11 cellular contexts compared by ENCODE assay signal in the genomic region with DNA sequence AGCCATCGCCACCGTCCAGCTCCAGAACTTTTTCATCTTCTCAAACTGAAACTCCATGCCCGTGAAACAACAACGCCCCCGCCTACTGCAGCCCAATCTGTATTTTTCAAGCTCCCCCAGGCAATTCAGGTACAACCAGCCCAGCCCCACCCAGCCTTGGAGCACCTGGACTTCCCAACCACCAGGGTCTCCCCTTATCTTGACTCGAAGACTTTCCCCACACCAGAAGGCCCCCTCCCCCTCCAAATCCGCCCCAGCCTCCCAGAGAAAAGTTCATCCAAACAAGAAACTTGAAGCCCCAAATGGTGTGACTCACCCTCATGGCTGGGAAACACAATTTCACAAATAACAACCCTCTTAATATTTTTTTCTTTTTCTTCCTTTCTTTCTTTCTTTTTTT. TPM values are rescaled to one million over a fixed set of nuclear protein-coding genes. Genes with fewer than 3 reads are reported as not detected.
A peak's percentile ranks its signal among the peaks of the same experiment; 100 is the strongest.
DNase-seq lines count a peak whose midpoint lies in the region; ATAC-seq and TF ChIP-seq lines count a peak whose summit lies in the region.
"Had no signal": no experiment of that assay in that cellular context is flagged by ENCODE, and none has a peak within 500 bp of the region (broad histone marks: within the 10 kb centered on the region; RNA-seq: fewer than 3 reads in every experiment).

No MANE protein-coding gene starts in this region.

- in situ Hi-C loops in transverse colon (cut with MboI; ENCODE audit: low pct_ligation_motif_present in 1 of 4, low pct_unique_long_range_greater_than_20kb in 1 of 4, low sequenced_read_pairs in 3 of 4), result no loop called here

- H3K27ac ChIP-seq in muscle layer of colon (ENCODE audit: low read depth, low read length) (peak overlapping the region; percentile 96), transverse colon (peak overlapping the region; percentile 85 to 97 (median 89))
- H3K27ac ChIP-seq: KMS-11 had no signal

- H3K9me3 ChIP-seq in muscle layer of colon (ENCODE audit: low read length) (no peaks in the 10 kb centered on the region), transverse colon (no peaks in the 10 kb centered on the region)
- H3K9me3 ChIP-seq: right lobe of liver had no signal

- H3K27me3 ChIP-seq in muscle layer of colon (ENCODE audit: control insufficient read depth in 1 of 2, insufficient read depth in 2 of 2, low read length in 2 of 2) (no peaks in the 10 kb centered on the region), transverse colon (no peaks in the 10 kb centered on the region)
- H3K27me3 ChIP-seq: right lobe of liver had no signal

- no peaks in the 10 kb centered on the region for H3K27me3 Mint-ChIP-seq in activated CD4-positive, alpha-beta T cell treated with anti-CD3 and anti-CD28 coated beads for 36 hours
- no peaks in the 10 kb centered on the region for H3K27me3 Mint-ChIP-seq in chondrocyte (ENCODE audit: low read depth)

- peak overlapping the region; percentile 64 for H3K27ac Mint-ChIP-seq in activated CD4-positive, alpha-beta T cell treated with anti-CD3 and anti-CD28 coated beads for 36 hours
- H3K27ac Mint-ChIP-seq in chondrocyte (ENCODE audit: unreplicated experiment), result peak overlapping the region; percentile 91

- no peak overlapping the region for H3K4me3 Mint-ChIP-seq in activated CD4-positive, alpha-beta T cell treated with anti-CD3 and anti-CD28 coated beads for 36 hours
- peak overlapping the region; percentile 48 for H3K4me3 Mint-ChIP-seq in chondrocyte (ENCODE audit: unreplicated experiment)

- TF ChIP-seq EP300 in transverse colon (IDR thresholded peaks at IDR 0.05; ENCODE audit: low read depth), result no peak

- no peak for TF ChIP-seq POLR2A in transverse colon (IDR thresholded peaks at IDR 0.05)

- ATAC-seq in activated CD4-positive, alpha-beta T cell treated with anti-CD3 and anti-CD28 coated beads for 36 hours, result peak; percentile 3
- ATAC-seq in GM18519 (IDR thresholded peaks at IDR 0.05; ENCODE audit: low FRiP score, unreplicated experiment) (no peak), left lobe of liver (no peak)

- H3K4me1 ChIP-seq in muscle layer of colon (ENCODE audit: insufficient read depth, low read length) (peaks cover 100% of the 10 kb centered on the region), transverse colon (peaks cover 32 to 81% (median 65%) of the 10 kb centered on the region in 4 donors)

- peak overlapping the region; percentile 49 for H3K9ac ChIP-seq in muscle layer of colon (ENCODE audit: low read length)
- H3K9ac ChIP-seq: KMS-11 had no signal

- H3K4me3 ChIP-seq in muscle layer of colon (ENCODE audit: low read depth in 1 of 2, low read length in 2 of 2), result no peak overlapping the region
- no peak overlapping the region for H3K4me3 ChIP-seq in transverse colon
- H3K4me3 ChIP-seq: GM12878, right lobe of liver had no signal

- H3K9me3 Mint-ChIP-seq in activated CD4-positive, alpha-beta T cell treated with anti-CD3 and anti-CD28 coated beads for 36 hours (ENCODE audit: low read depth), result no peaks in the 10 kb centered on the region
- H3K9me3 Mint-ChIP-seq in chondrocyte (ENCODE audit: low read depth), result no peaks in the 10 kb centered on the region

- WGBS in transverse colon (ENCODE audit: low coverage in 1 of 2), 2 donors, result 47 to 67% methylated on average over 2 to 7 of the region's 7 CpGs

- DNase-seq in activated CD4-positive, alpha-beta T cell treated with anti-CD3 and anti-CD28 coated beads for 36 hours, result peak; percentile 15
- no peak for DNase-seq in activated CD4-positive, alpha-beta T cell treated with anti-CD3 and anti-CD28 coated beads, Interleukin-2, amount 50 U/mL, for 1 hour
- DNase-seq in chondrocyte (ENCODE audit: low spot score) (peak; percentile 39), transverse colon (no peak), NCI-H748 treated with DMSO at 0.1 percent for 48 hours (lab: John Stamatoyannopoulos, UW) (no peak), left lobe of liver (ENCODE audit: low spot score) (no peak)

- TF ChIP-seq CTCF in chondrocyte (IDR thresholded peaks at IDR 0.05), result no peak
- no peak for TF ChIP-seq CTCF in transverse colon (IDR thresholded peaks at IDR 0.05)

- POLR2A ChIA-PET in activated CD4-positive, alpha-beta T cell treated with anti-CD3 and anti-CD28 coated beads for 36 hours (lab: Charles Lee), result interaction anchor here (0.9 to 1.2 kb wide), 2 partner anchors 8 to 10 kb away, joined by 3 read pairs; no protein-coding TSS in a partner anchor

- H3K36me3 ChIP-seq in muscle layer of colon (ENCODE audit: insufficient read depth, low read length), result peaks cover 31% of the 10 kb centered on the region
- no peaks in the 10 kb centered on the region for H3K36me3 ChIP-seq in transverse colon

- peaks cover 14% of the 10 kb centered on the region for H3K4me1 Mint-ChIP-seq in activated CD4-positive, alpha-beta T cell treated with anti-CD3 and anti-CD28 coated beads for 36 hours
- H3K4me1 Mint-ChIP-seq in chondrocyte (ENCODE audit: low read depth), result peaks cover 68% of the 10 kb centered on the region

- intact Hi-C loops in activated CD4-positive, alpha-beta T cell treated with anti-CD3 and anti-CD28 coated beads for 36 hours (cut with DNase I, micrococcal nuclease), result no loop called here
- intact Hi-C loops in transverse colon (cut with DNase I; ENCODE audit: low total_unique reads), result loop anchor here (5.0 kb wide), 1 partner anchor 38 kb away; no protein-coding TSS in a partner anchor

- no peaks in the 10 kb centered on the region for H3K36me3 Mint-ChIP-seq in activated CD4-positive, alpha-beta T cell treated with anti-CD3 and anti-CD28 coated beads for 36 hours (ENCODE audit: low read depth)
- H3K36me3 Mint-ChIP-seq in chondrocyte (ENCODE audit: low read depth), result peaks cover 4% of the 10 kb centered on the region

- CTCF ChIA-PET in activated CD4-positive, alpha-beta T cell treated with anti-CD3 and anti-CD28 coated beads for 36 hours (lab: Charles Lee), result interaction anchor here (0.9 to 1.3 kb wide), 4 partner anchors 9 to 62 kb away, joined by 3 read pairs; no protein-coding TSS in a partner anchor

RNA-seq across cellular contexts. Expression of gene ZCCHC24, which starts 10.6 kb away (rescaled TPM):
- total RNA-seq in activated CD4-positive, alpha-beta T cell treated with anti-CD3 and anti-CD28 coated beads for 36 hours, result under 1 TPM; 0.53 to 0.75 TPM
- total RNA-seq in chondrocyte (37.4 to 45.1 TPM (median 43.8 TPM) in 3 replicates), transverse colon (10 to 100 TPM; 15.6 to 41.1 (median 22.5) TPM), left lobe of liver (30.5 TPM)

Comparison
In these comparisons a context has a peak if more than half of its experiments do, and no peak if none do; other contexts are left out.
1. DNase-seq: peak in activated CD4-positive, alpha-beta T cell treated with anti-CD3 and anti-CD28 coated beads for 36 hours (single experiment) and chondrocyte (single experiment); none in activated CD4-positive, alpha-beta T cell treated with anti-CD3 and anti-CD28 coated beads, Interleukin-2, amount 50 U/mL, for 1 hour (single experiment), transverse colon (single experiment), NCI-H748 treated with DMSO at 0.1 percent for 48 hours (single experiment) and left lobe of liver (single experiment).
2. RNA of gene ZCCHC24, which starts 10.6 kb away (total RNA-seq): 37.4 to 45.1 TPM in chondrocyte, 30.5 TPM in left lobe of liver (single experiment) and 15.6 to 41.1 TPM in transverse colon; 0.53 to 0.75 TPM in activated CD4-positive, alpha-beta T cell treated with anti-CD3 and anti-CD28 coated beads for 36 hours; every median in the first group is over 4 times any median in the second.